Comparison of ENCODE assay signal across 20 cellular contexts in genomic region chr2:70431948-70432347, GRCh38.
A peak's percentile ranks its signal among the peaks of the same experiment; 100 is the strongest.
DNase-seq lines count a peak whose midpoint lies in the region; ATAC-seq, FAIRE-seq and TF ChIP-seq lines count a peak whose summit lies in the region.
"Had no signal": no experiment of that assay in that cellular context is flagged by ENCODE, and none has a peak within 500 bp of the region (broad histone marks: within the 10 kb centered on the region; RNA-seq: fewer than 3 reads in every experiment).

No MANE protein-coding gene starts in this region.

- in situ Hi-C loops in K562 (cut with MboI): no loop called here

- H3K9me1 ChIP-seq in K562 (ENCODE audit: control insufficient read depth, insufficient read depth, low read length): no peaks in the 10 kb centered on the region

- TF ChIP-seq EP300 in K562 (IDR thresholded peaks at IDR 0.05; ENCODE audit: low read length) (no peak; the same call in 1 of the 2 replicates), ovary (IDR thresholded peaks at IDR 0.05) (no peak)

- H3K9ac ChIP-seq in K562 (ENCODE audit: insufficient read depth in 1 of 2, low read depth in 2 of 2, low read length in 2 of 2): no peak overlapping the region
- H3K9ac ChIP-seq: KMS-11 had no signal

- CTCF ChIA-PET in K562 (lab: Yijun Ruan, JAX; ENCODE audit: low intra/inter-chr PET ratio): no interaction called here

- WGBS in K562 (ENCODE audit: insufficient coverage, low coverage, missing lambda C conversion rate): 4% methylated on average over 3 of the region's 3 CpGs
- WGBS in ovary, 3 donors: 60 to 69% (median 65%) methylated on average over 3 of the region's 3 CpGs

- TF ChIP-seq POLR2A in K562 (conservative IDR thresholded peaks at IDR 0.05) (no peak), ovary (IDR thresholded peaks at IDR 0.05) (no peak)

- H3K36me3 ChIP-seq in K562 (ENCODE audit: control insufficient read depth, insufficient read depth, low read length): no peaks in the 10 kb centered on the region
- no peaks in the 10 kb centered on the region for H3K36me3 ChIP-seq in neutrophil
- no peaks in the 10 kb centered on the region for H3K36me3 ChIP-seq in ovary
- no peaks in the 10 kb centered on the region for H3K36me3 ChIP-seq in left lung

- H3K36me3 Mint-ChIP-seq in activated CD4-positive, alpha-beta T cell treated with anti-CD3 and anti-CD28 coated beads, Interleukin-2, amount 10 ng/mL, durations not matched to agents 24 days and 14 days (ENCODE audit: low read depth): no peaks in the 10 kb centered on the region

- no peak overlapping the region for H3K27ac Mint-ChIP-seq in activated CD4-positive, alpha-beta T cell treated with anti-CD3 and anti-CD28 coated beads, Interleukin-2, amount 10 ng/mL, durations not matched to agents 24 days and 14 days

- H3K4me1 Mint-ChIP-seq in activated CD4-positive, alpha-beta T cell treated with anti-CD3 and anti-CD28 coated beads, Interleukin-2, amount 10 ng/mL, durations not matched to agents 24 days and 14 days: no peaks in the 10 kb centered on the region

- H3K27ac ChIP-seq in K562 (ENCODE audit: extremely low read depth, low read depth, low read length): no peak overlapping the region
- peak overlapping the region; percentile 17 for H3K27ac ChIP-seq in neutrophil
- no peak overlapping the region for H3K27ac ChIP-seq in ovary
- H3K27ac ChIP-seq in left lung: no peak overlapping the region
- H3K27ac ChIP-seq: HL-60, KMS-11, PC-9 had no signal

- H3K9me3 ChIP-seq in K562 (replicated peaks; ENCODE audit: control insufficient read depth, insufficient read depth, low read depth, low read length) (no peaks in the 10 kb centered on the region), neutrophil (no peaks in the 10 kb centered on the region), ovary (no peaks in the 10 kb centered on the region), left lung (no peaks in the 10 kb centered on the region)

- H3K4me1 ChIP-seq in K562 (replicated peaks in 1 of 2; ENCODE audit: control insufficient read depth in 2 of 2, insufficient read depth in 2 of 2, low read length in 2 of 2) (no peaks in the 10 kb centered on the region), neutrophil (ENCODE audit: control insufficient read depth in 1 of 2, insufficient read depth in 1 of 2, low read depth in 1 of 2, low read length in 1 of 2) (peaks cover 9 to 16% of the 10 kb centered on the region in 2 experiments), ovary (ENCODE audit: insufficient read depth) (no peaks in the 10 kb centered on the region), left lung (no peaks in the 10 kb centered on the region)

- H3K4me3 ChIP-seq in K562 (no peak overlapping the region), neutrophil (ENCODE audit: low read depth in 1 of 2, low read length in 1 of 2) (no peak overlapping the region), ovary (no peak overlapping the region), left lung (no peak overlapping the region)
- H3K4me3 ChIP-seq: PC-9 had no signal

- no peaks in the 10 kb centered on the region for H4K20me1 ChIP-seq in K562 (replicated peaks; ENCODE audit: control insufficient read depth, insufficient read depth, low read length)

- no peak overlapping the region for H3K4me2 ChIP-seq in K562 (ENCODE audit: insufficient read depth, low read length)
- H3K4me2 ChIP-seq: KMS-11, PC-9 had no signal

- no peak overlapping the region for H3K4me3 Mint-ChIP-seq in activated CD4-positive, alpha-beta T cell treated with anti-CD3 and anti-CD28 coated beads, Interleukin-2, amount 10 ng/mL, durations not matched to agents 24 days and 14 days

- BruUV-seq in K562 (replicated peaks; lab: Mats Ljungman, UMichigan): no TSS peak

- H3K27me3 ChIP-seq in K562 (ENCODE audit: control insufficient read depth in 2 of 2, insufficient read depth in 2 of 2, low read length in 2 of 2) (no peaks in the 10 kb centered on the region), neutrophil (peaks cover 15% of the 10 kb centered on the region), ovary (no peaks in the 10 kb centered on the region), left lung (no peaks in the 10 kb centered on the region)

- TF ChIP-seq CTCF in K562 (IDR thresholded peaks at IDR 0.05 in 2 of 3, conservative IDR thresholded peaks at IDR 0.05 in 1 of 3; ENCODE audit: insufficient read depth in 2 of 3, low read depth in 1 of 3, low read length in 3 of 3) (no peak), neutrophil (IDR thresholded peaks at IDR 0.05) (no peak), ovary (IDR thresholded peaks at IDR 0.05) (no peak), left lung (IDR thresholded peaks at IDR 0.05) (no peak)

- no peak for FAIRE-seq in K562 (lab: Jason Lieb, UNC)
- FAIRE-seq: D721Med, G401.6, GM12891 had no signal

- DNase-seq in activated CD4-positive, alpha-beta T cell treated with anti-CD3 and anti-CD28 coated beads, Interleukin-2, amount 10 ng/mL, durations not matched to agents 24 days and 14 days: peak; percentile 29
- no peak for DNase-seq in activated CD4-positive, alpha-beta T cell treated with anti-CD3 and anti-CD28 coated beads, Interleukin-2, amount 50 U/mL, for 4 hours
- DNase-seq in NCI-H460 (ENCODE audit: extremely low read depth, low read depth) (peak; percentile 7), K562 (ENCODE audit: extremely low read depth in 1 of 4, low spot score in 3 of 4) (no peak), ovary (no peak), left lung (no peak)
- DNase-seq: DMS79 treated with DMSO at 0.1 percent for 48 hours, MM.1S, NCI-H1105, NCI-H187 treated with DMSO at 0.1 percent for 48 hours, NCI-H510A treated with DMSO at 0.1 percent for 48 hours, PC-9, SHP77 treated with DMSO at 0.1 percent for 48 hours had no signal

- TF ChIP-seq RAD21 in K562 (CRISPR knock-in tag; conservative IDR thresholded peaks at IDR 0.05 in 1 of 2, IDR thresholded peaks at IDR 0.05 in 1 of 2): no peak

- H2AFZ ChIP-seq in K562 (ENCODE audit: low read depth, low read length): no peak overlapping the region; the same call in 1 of the 2 replicates
- H2AFZ ChIP-seq: PC-9 had no signal

- intact Hi-C loops in activated CD4-positive, alpha-beta T cell treated with anti-CD3 and anti-CD28 coated beads, Interleukin-2, amount 10 ng/mL, durations not matched to agents 24 days and 14 days (cut with micrococcal nuclease): no loop called here
- intact Hi-C loops in K562 (cut with micrococcal nuclease): no loop called here
- intact Hi-C loops in ovary (cut with DNase I): no loop called here
- intact Hi-C loops in left lung (cut with DNase I): no loop called here

- peaks cover 17% of the 10 kb centered on the region for H3K27me3 Mint-ChIP-seq in activated CD4-positive, alpha-beta T cell treated with anti-CD3 and anti-CD28 coated beads, Interleukin-2, amount 10 ng/mL, durations not matched to agents 24 days and 14 days

- ATAC-seq in K562: peak; percentile 63
- no peak for ATAC-seq in HG03342 (IDR thresholded peaks at IDR 0.05; ENCODE audit: unreplicated experiment)
- no peak for ATAC-seq in left lung

- no peaks in the 10 kb centered on the region for H3K79me2 ChIP-seq in K562 (ENCODE audit: control insufficient read depth, insufficient read depth, low read length)

- no peaks in the 10 kb centered on the region for H3K9me3 Mint-ChIP-seq in activated CD4-positive, alpha-beta T cell treated with anti-CD3 and anti-CD28 coated beads, Interleukin-2, amount 10 ng/mL, durations not matched to agents 24 days and 14 days

- POLR2A ChIA-PET in K562 (lab: Yijun Ruan, JAX): interaction anchor here (0.6 kb wide), 1 partner anchor 23 kb away, joined by 4 read pairs; no protein-coding TSS in a partner anchor

TF ChIP-seq in K562, 482 proteins besides CTCF, POLR2A, EP300 and RAD21 (continues in another document):
- 0 out of 2 replicates have a peak, but pooled peaks have one; percentile 36 for TF ChIP-seq POLR2H (tag; IDR thresholded peaks at IDR 0.05; ENCODE audit: low read depth)
- TF ChIP-seq CEBPZ (IDR thresholded peaks at IDR 0.05; ENCODE audit: borderline replicate concordance, low read depth, low read length): no peak
- TF ChIP-seq NR2C2 (CRISPR knock-in tag; IDR thresholded peaks at IDR 0.05): no peak
- TF ChIP-seq NR2C2 (tag; IDR thresholded peaks at IDR 0.05): peak; percentile 33; the same call in 1 of the 2 replicates
- TF ChIP-seq TRIM24 (IDR thresholded peaks at IDR 0.05): peak; percentile 76 to 88; a peak in 2 of 4 replicates
- TF ChIP-seq IRF9 (tag; IDR thresholded peaks at IDR 0.05): 0 out of 2 replicates have a peak, but pooled peaks have one; percentile 51
- TF ChIP-seq NR3C1 (CRISPR knock-in tag; IDR thresholded peaks at IDR 0.05): no peak
- 0 out of 2 replicates have a peak, but pooled peaks have one; percentile 29 for TF ChIP-seq CEBPG (CRISPR knock-in tag; IDR thresholded peaks at IDR 0.05)
- peak; percentile 55 to 97 for TF ChIP-seq CEBPG (tag; conservative IDR thresholded peaks at IDR 0.05 in 1 of 2, IDR thresholded peaks at IDR 0.05 in 1 of 2)

Comparison
In these comparisons a context has a peak if more than half of its experiments do, and no peak if none do; other contexts are left out.
1. DNase-seq: peak in activated CD4-positive, alpha-beta T cell treated with anti-CD3 and anti-CD28 coated beads, Interleukin-2, amount 10 ng/mL, durations not matched to agents 24 days and 14 days (single experiment) and NCI-H460 (single experiment); none in activated CD4-positive, alpha-beta T cell treated with anti-CD3 and anti-CD28 coated beads, Interleukin-2, amount 50 U/mL, for 4 hours (0 of 2), K562 (0 of 4), ovary (0 of 5) and left lung (0 of 2).